In genomic region chr2:20592106-20593071, GRCh38 we compare ENCODE assay signal across 1 cellular context.
TF ChIP-seq lines count a peak whose summit lies in the region.

No MANE protein-coding gene starts in this region.

TF ChIP-seq in liver, 16 proteins besides CTCF, POLR2A, EP300 and RAD21 (continued from another document):
- TF ChIP-seq REST (IDR thresholded peaks at IDR 0.05) (no peak), EGR1 (IDR thresholded peaks at IDR 0.05; ENCODE audit: low read depth in 2 of 2) (no peak), RXRA (IDR thresholded peaks at IDR 0.05) (no peak), TAF1 (conservative IDR thresholded peaks at IDR 0.05) (no peak), HNF4A (conservative IDR thresholded peaks at IDR 0.05) (no peak), MAX (IDR thresholded peaks at IDR 0.05) (no peak), GABPA (IDR thresholded peaks at IDR 0.05 in 1 of 2, conservative IDR thresholded peaks at IDR 0.05 in 1 of 2) (no peak), FOXA2 (IDR thresholded peaks at IDR 0.05) (no peak), YY1 (IDR thresholded peaks at IDR 0.05) (no peak), NR2F2 (IDR thresholded peaks at IDR 0.05) (no peak)
